In genomic region chr16:79132745-79133144, GRCh38 we compare ENCODE assay signal across 20 cellular contexts.
DNase-seq lines count a peak whose midpoint lies in the region; TF ChIP-seq lines count a peak whose summit lies in the region.
"Had no signal": no experiment of that assay in that cellular context is flagged by ENCODE, and none has a peak within 500 bp of the region (broad histone marks: within the 10 kb centered on the region; RNA-seq: fewer than 3 reads in every experiment).

No MANE protein-coding gene starts in this region.

- TF ChIP-seq POLR2A in esophagus squamous epithelium (IDR thresholded peaks at IDR 0.05) (no peak), thyroid gland (IDR thresholded peaks at IDR 0.05) (no peak)

- H3K4me3 ChIP-seq in esophagus squamous epithelium (peak overlapping the region in 1 of 4 donors; percentile 34), left ventricle myocardium inferior (no peak overlapping the region), thyroid gland (replicated peaks in 1 of 3) (no peak overlapping the region), mammary epithelial cell (replicated peaks in 1 of 3; ENCODE audit: insufficient read depth in 1 of 3, low read depth in 2 of 3, low read length in 3 of 3) (no peak overlapping the region)
- H3K4me3 ChIP-seq: K562, PC-9, SJCRH30 had no signal

- H3K23me2 ChIP-seq in H9 (ENCODE audit: insufficient read length, low read depth, low read length, poor library complexity, severe bottlenecking): no peaks in the 10 kb centered on the region

- intact Hi-C loops in esophagus squamous epithelium (cut with DNase I): no loop called here
- intact Hi-C loops in left ventricle myocardium inferior (cut with micrococcal nuclease): no loop called here
- intact Hi-C loops in thyroid gland (cut with DNase I): no loop called here
- intact Hi-C loops in mammary epithelial cell (cut with micrococcal nuclease): no loop called here
- intact Hi-C loops in posterior cingulate gyrus (cut with DNase I): no loop called here

- no peak overlapping the region for H2BK20ac ChIP-seq in H9 (ENCODE audit: low read depth, low read length, poor library complexity, severe bottlenecking)

- H4K91ac ChIP-seq in H9 (ENCODE audit: insufficient read length, low read depth, low read length): no peak overlapping the region

- H3K56ac ChIP-seq in H9 (ENCODE audit: insufficient read length, low read depth, low read length): no peak overlapping the region

- H2BK120ac ChIP-seq in H9 (ENCODE audit: low read depth, low read length, poor library complexity, severe bottlenecking): no peak overlapping the region

- no peak overlapping the region for H3K18ac ChIP-seq in H9 (ENCODE audit: insufficient read length, low read depth, low read length)

- CTCF ChIA-PET in mammary epithelial cell (lab: Charles Lee; ENCODE audit: low non-redundant PET): no interaction called here

- H3K27ac Mint-ChIP-seq in H9: no peak overlapping the region

- no peak overlapping the region for H2AFZ ChIP-seq in mammary epithelial cell (ENCODE audit: low read depth, low read length)
- no peak overlapping the region for H2AFZ ChIP-seq in H9 (ENCODE audit: low read length)
- H2AFZ ChIP-seq: PC-9 had no signal

- dilution Hi-C loops in mammary epithelial cell (cut with HindIII; ENCODE audit: low sequenced_read_pairs): no loop called here

- H2BK12ac ChIP-seq in H9 (ENCODE audit: insufficient read length, low read depth, low read length): no peak overlapping the region

- in situ Hi-C loops in mammary epithelial cell (cut with MboI; ENCODE audit: low sequenced_read_pairs in 2 of 2): no loop called here

- H3K27ac ChIP-seq in esophagus squamous epithelium (peak overlapping the region in 3 of 4 donors; percentile 18 to 62 (median 54)), left ventricle myocardium inferior (replicated peaks) (no peak overlapping the region), thyroid gland (no peak overlapping the region), mammary epithelial cell (ENCODE audit: insufficient read depth, low read depth, low read length) (no peak overlapping the region), H9 (ENCODE audit: insufficient read length, low read depth, low read length) (no peak overlapping the region)
- H3K27ac ChIP-seq: PC-9, RWPE1, SJCRH30 had no signal

- no peak overlapping the region for H3K9ac ChIP-seq in mammary epithelial cell (ENCODE audit: insufficient read depth, low read length)
- no peak overlapping the region for H3K9ac ChIP-seq in H9 (ENCODE audit: extremely low read depth, insufficient read length, low read length)

- peaks cover 11 to 14% of the 10 kb centered on the region in 2 experiments; a peak in 3 of 5 replicates for H3K9me3 Mint-ChIP-seq in H9
- H3K9me3 Mint-ChIP-seq: CD8-positive, alpha-beta memory T cell had no signal

- H4K5ac ChIP-seq in H9 (ENCODE audit: insufficient read length, low read depth, low read length): no peak overlapping the region

- H3K4me1 ChIP-seq in esophagus squamous epithelium (peaks cover 0 to 19% (median 0%) of the 10 kb centered on the region in 3 donors), left ventricle myocardium inferior (no peaks in the 10 kb centered on the region), thyroid gland (peaks cover 9 to 21% of the 10 kb centered on the region in 2 donors), mammary epithelial cell (ENCODE audit: insufficient read depth, low read length) (no peaks in the 10 kb centered on the region), H9 (ENCODE audit: insufficient read depth, low read length) (no peaks in the 10 kb centered on the region)
- H3K4me1 ChIP-seq: SJCRH30 had no signal

- H3K27me3 ChIP-seq in esophagus squamous epithelium (no peaks in the 10 kb centered on the region), left ventricle myocardium inferior (ENCODE audit: low read depth) (no peaks in the 10 kb centered on the region), thyroid gland (no peaks in the 10 kb centered on the region), mammary epithelial cell (ENCODE audit: insufficient read depth, low read length) (no peaks in the 10 kb centered on the region), H9 (ENCODE audit: insufficient read depth, low read length) (no peaks in the 10 kb centered on the region)
- H3K27me3 ChIP-seq: SJCRH30 had no signal

- H3K4me3 Mint-ChIP-seq in H9: no peak overlapping the region
- H3K4me3 Mint-ChIP-seq: CD8-positive, alpha-beta memory T cell had no signal

- no peak overlapping the region for H3K4ac ChIP-seq in H9 (ENCODE audit: low read depth, low read length)

- H3K27me3 Mint-ChIP-seq in H9 (ENCODE audit: low read depth): no peaks in the 10 kb centered on the region
- H3K27me3 Mint-ChIP-seq: CD8-positive, alpha-beta memory T cell had no signal

- 34 to 46% methylated on average over 4 of the region's 4 CpGs for WGBS in esophagus squamous epithelium, 2 donors
- 33 to 35% methylated on average over 4 of the region's 4 CpGs for WGBS in thyroid gland, 2 donors
- 67% methylated on average over 4 of the region's 4 CpGs for WGBS in mammary epithelial cell (ENCODE audit: low coverage, missing lambda C conversion rate)
- no CpG with 5 or more reads among the region's 4 CpGs for WGBS in H9 (ENCODE audit: extremely low coverage, insufficient read length, low lambda C conversion rate)

- no peak overlapping the region for H2AK5ac ChIP-seq in H9 (ENCODE audit: insufficient read length, low read length)

- no peak overlapping the region for H3T11ph ChIP-seq in H9 (ENCODE audit: low read length)

- TF ChIP-seq CTCF in esophagus squamous epithelium (IDR thresholded peaks at IDR 0.05) (no peak), left ventricle myocardium inferior (IDR thresholded peaks at IDR 0.05; ENCODE audit: borderline replicate concordance) (no peak), thyroid gland (IDR thresholded peaks at IDR 0.05) (no peak), mammary epithelial cell (conservative IDR thresholded peaks at IDR 0.05 in 1 of 2, IDR thresholded peaks at IDR 0.05 in 1 of 2; ENCODE audit: extremely low read depth in 1 of 2, insufficient read depth in 1 of 2, low read depth in 1 of 2, low read length in 2 of 2) (no peak), H9 (conservative IDR thresholded peaks at IDR 0.05) (no peak)

- no peak for DNase-seq in esophagus squamous epithelium (lab: John Stamatoyannopoulos, UW)
- DNase-seq in left ventricle myocardium inferior: peak; percentile 41
- peak; percentile 61 for DNase-seq in mucosa of gallbladder (ENCODE audit: low spot score)
- peak; percentile 41 to 52 for DNase-seq in thyroid gland
- no peak for DNase-seq in mammary epithelial cell
- no peak for DNase-seq in H9
- no peak for DNase-seq in NCI-H1092 (lab: John Stamatoyannopoulos, UW)
- DNase-seq in posterior cingulate gyrus: no peak
- DNase-seq: ACHN; C1 segment of cervical spinal cord; CD8-positive, alpha-beta memory T cell; GOT3; NCI-H1694 treated with DMSO at 0.1 percent for 48 hours; NCI-H226; NCI-H524; NCI-H82; PC-9; SJCRH30 had no signal

- no peak overlapping the region for H4K8ac ChIP-seq in H9 (replicated peaks; ENCODE audit: insufficient read length, low read depth, low read length)

- no peak overlapping the region for H3K23ac ChIP-seq in H9 (ENCODE audit: insufficient read length, low read depth, low read length)

- H3K9me3 ChIP-seq in esophagus squamous epithelium (no peaks in the 10 kb centered on the region), left ventricle myocardium inferior (replicated peaks) (no peaks in the 10 kb centered on the region), thyroid gland (no peaks in the 10 kb centered on the region), mammary epithelial cell (replicated peaks; ENCODE audit: insufficient read depth, low read length) (peaks cover 2% of the 10 kb centered on the region), H9 (ENCODE audit: control insufficient read depth, low read depth, low read length) (no peaks in the 10 kb centered on the region)
- H3K9me3 ChIP-seq: SJCRH30 had no signal

- H3K36me3 ChIP-seq in esophagus squamous epithelium (no peaks in the 10 kb centered on the region), left ventricle myocardium inferior (no peaks in the 10 kb centered on the region), thyroid gland (no peaks in the 10 kb centered on the region), mammary epithelial cell (ENCODE audit: insufficient read depth, low read length) (no peaks in the 10 kb centered on the region)
- H3K36me3 ChIP-seq: SJCRH30 had no signal

- peaks cover 0 to 8% (median 7%) of the 10 kb centered on the region in 3 experiments; a peak in 5 of 7 replicates for H3K36me3 Mint-ChIP-seq in H9 (ENCODE audit: insufficient read depth in 1 of 3, low read depth in 3 of 3)

- no peak overlapping the region for H2BK5ac ChIP-seq in H9 (ENCODE audit: insufficient read length, low read length)

- BruUV-seq in mammary epithelial cell (replicated peaks; lab: Mats Ljungman, UMichigan): no TSS peak

- H4K20me1 ChIP-seq in mammary epithelial cell (ENCODE audit: insufficient read depth, low read length): no peaks in the 10 kb centered on the region
- H4K20me1 ChIP-seq in H9 (ENCODE audit: control insufficient read depth, insufficient read depth, insufficient read length): no peaks in the 10 kb centered on the region

- no peaks in the 10 kb centered on the region for H3K79me2 ChIP-seq in mammary epithelial cell (ENCODE audit: insufficient read depth, low read length)
- no peaks in the 10 kb centered on the region for H3K79me2 ChIP-seq in H9 (ENCODE audit: insufficient read depth, low read length)

- no peak overlapping the region for H3K4me2 ChIP-seq in mammary epithelial cell (ENCODE audit: insufficient read depth, low read depth, low read length)
- H3K4me2 ChIP-seq in H9 (ENCODE audit: insufficient read depth, insufficient read length, low read length): no peak overlapping the region
- H3K4me2 ChIP-seq: PC-9 had no signal

- H2BK15ac ChIP-seq in H9 (ENCODE audit: low read depth, low read length): no peak overlapping the region

- no peaks in the 10 kb centered on the region for H3K79me1 ChIP-seq in H9 (ENCODE audit: insufficient read depth, low read depth, low read length, poor library complexity, severe bottlenecking)

- H3K14ac ChIP-seq in H9 (ENCODE audit: insufficient read depth, low read length): no peak overlapping the region

- H3K4me1 Mint-ChIP-seq in H9: peaks cover 5 to 8% of the 10 kb centered on the region in 2 experiments
- H3K4me1 Mint-ChIP-seq: CD8-positive, alpha-beta memory T cell had no signal

Comparison
In these comparisons a context has a peak if more than half of its experiments do, and no peak if none do; other contexts are left out.
1. DNase-seq: peak in left ventricle myocardium inferior (single experiment), mucosa of gallbladder (single experiment) and thyroid gland (2 of 2); none in esophagus squamous epithelium (single experiment), mammary epithelial cell (single experiment), H9 (single experiment), NCI-H1092 (single experiment) and posterior cingulate gyrus (0 of 10).
2. H3K27ac ChIP-seq: peak in esophagus squamous epithelium (3 of 4); none in left ventricle myocardium inferior (single experiment), thyroid gland (0 of 3), mammary epithelial cell (single experiment) and H9 (single experiment).